In the genomic region with DNA sequence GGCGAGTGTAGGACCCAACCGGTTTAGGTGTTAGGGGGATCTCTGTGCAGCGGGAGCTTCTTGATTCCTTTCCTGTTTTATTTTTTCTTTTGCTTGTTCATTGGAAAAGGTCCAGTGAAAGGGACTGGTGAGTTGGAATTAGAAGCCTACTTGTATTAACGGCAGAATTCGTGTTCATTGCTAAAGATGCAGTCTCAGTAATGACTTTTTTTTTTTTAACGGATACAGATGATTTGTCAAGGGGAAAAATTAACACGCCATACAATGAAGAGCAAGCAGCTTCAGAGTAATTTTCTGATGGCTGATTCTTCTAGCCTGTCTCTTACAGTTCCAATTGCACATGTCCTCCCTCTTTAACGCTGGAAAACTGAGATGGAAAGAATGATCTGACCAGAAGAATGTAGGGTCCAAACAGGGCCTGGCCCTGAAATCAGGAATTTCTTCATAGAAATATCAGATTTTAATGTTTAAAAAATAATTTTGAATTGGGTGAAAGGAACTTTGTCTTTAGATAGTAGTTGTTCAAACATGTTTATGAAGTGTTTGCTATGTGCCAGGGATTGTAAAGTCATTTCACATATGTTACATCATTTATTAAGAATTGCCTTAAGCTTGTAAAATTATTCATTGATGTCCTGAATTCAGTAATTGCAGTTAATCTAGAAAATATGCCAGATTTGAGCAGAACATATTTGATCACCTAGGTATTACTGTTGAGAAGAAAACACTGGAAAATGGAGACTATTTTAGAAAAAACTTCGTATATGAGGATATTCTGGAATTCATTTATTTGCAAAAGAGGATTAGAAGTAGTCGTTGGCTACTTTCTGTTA, we compare ENCODE assay signal across 8 cellular contexts. TPM values are rescaled to one million over a fixed set of nuclear protein-coding genes. Genes with fewer than 3 reads are reported as not detected.
DNase-seq lines count a peak whose midpoint lies in the region; ATAC-seq and TF ChIP-seq lines count a peak whose summit lies in the region.

No MANE protein-coding gene starts in this region.

- H3K9me3 ChIP-seq in SJCRH30 (replicated peaks) = no peaks in the 10 kb centered on the region
- H3K9me3 ChIP-seq in neural cell (ENCODE audit: low read length) = no peaks in the 10 kb centered on the region

- peaks cover 48% of the 10 kb centered on the region for H3K79me2 ChIP-seq in neural cell (replicated peaks; ENCODE audit: insufficient read depth, low read length)

- peaks cover 10% of the 10 kb centered on the region for H4K20me1 ChIP-seq in neural cell (ENCODE audit: insufficient read depth)

- H3K27me3 ChIP-seq in SJCRH30 (no peaks in the 10 kb centered on the region), neural cell (ENCODE audit: insufficient read depth, low read depth, low read length) (no peaks in the 10 kb centered on the region)

- TF ChIP-seq EP300 in neural cell (conservative IDR thresholded peaks at IDR 0.05; ENCODE audit: poor library complexity, severe bottlenecking) = no peak

- peak overlapping the region; percentile 24 for H2AFZ ChIP-seq in neural cell (ENCODE audit: low read depth, low read length)

- no peak for ATAC-seq in HG03025 (IDR thresholded peaks at IDR 0.05; ENCODE audit: low FRiP score, unreplicated experiment)
- ATAC-seq in HG02759 (IDR thresholded peaks at IDR 0.05; ENCODE audit: unreplicated experiment) = no peak
- no peak for ATAC-seq in HG02610 (IDR thresholded peaks at IDR 0.05; ENCODE audit: unreplicated experiment)

- peak overlapping the region; percentile 83 for H3K4me3 ChIP-seq in SJCRH30
- H3K4me3 ChIP-seq in neural cell (ENCODE audit: low read length) = peak overlapping the region; percentile 90

- H3K9ac ChIP-seq in neural cell (ENCODE audit: low read length) = peak overlapping the region; percentile 79

- H3F3A ChIP-seq in neural cell (ENCODE audit: insufficient read depth, low read length, poor library complexity, severe bottlenecking) = no peaks in the 10 kb centered on the region

- no peak for TF ChIP-seq CTCF in neural cell (IDR thresholded peaks at IDR 0.05; ENCODE audit: poor library complexity, severe bottlenecking)

- H3K9me2 ChIP-seq in neural cell (ENCODE audit: insufficient read depth, low read length) = no peaks in the 10 kb centered on the region

- peak; percentile 37 for DNase-seq in SIG-M5 treated with dmso at 0.1 percent for 504 hours (lab: John Stamatoyannopoulos, UW; ENCODE audit: unreplicated experiment)
- no peak for DNase-seq in SIG-M5 (lab: John Stamatoyannopoulos, UW)
- DNase-seq in SJCRH30 = peak in 1 of 2 experiments; percentile 11
- DNase-seq in epithelial cell of prostate (ENCODE audit: low read depth, low spot score) = no peak

- H3K4me2 ChIP-seq in neural cell (ENCODE audit: low read length) = peak overlapping the region; percentile 65

- H3K27ac ChIP-seq in SJCRH30 (peak overlapping the region; percentile 75), epithelial cell of prostate (peak overlapping the region; percentile 99), neural cell (ENCODE audit: low read length) (peak overlapping the region; percentile 68)

- peaks cover 8% of the 10 kb centered on the region for H3K4me1 ChIP-seq in SJCRH30

- no peak for TF ChIP-seq RAD21 in neural cell (conservative IDR thresholded peaks at IDR 0.05)

- peaks cover 5% of the 10 kb centered on the region; the same call in 1 of the 2 replicates for H3K36me3 ChIP-seq in SJCRH30
- no peaks in the 10 kb centered on the region for H3K36me3 ChIP-seq in neural cell (ENCODE audit: insufficient read depth, low read length)

TF ChIP-seq in neural cell, 6 proteins besides CTCF, POLR2A, EP300 and RAD21:
- TF ChIP-seq EZH2 (IDR thresholded peaks at IDR 0.05; ENCODE audit: borderline replicate concordance, insufficient read depth, low read length, poor library complexity, severe bottlenecking) (no peak), REST (IDR thresholded peaks at IDR 0.05; ENCODE audit: borderline replicate concordance) (peak; percentile 59)

RNA-seq across cellular contexts. Expression of gene MAPK6, which starts 1.4 kb away (rescaled TPM):
- 71.2 and 84.2 TPM in 2 replicates for total RNA-seq in SJCRH30 (2014; rRNA removed; shearing (Covaris generic))
- 127 and 140 TPM in 2 replicates for polyA plus RNA-seq in neural cell
- polyA minus RNA-seq in neural cell = 290 and 298 TPM in 2 replicates

RNA-seq across cellular contexts. Expression of gene LEO1, which starts 48.9 kb away (rescaled TPM):
- total RNA-seq in SJCRH30 (2014; rRNA removed; shearing (Covaris generic)) = 61.7 and 65.3 TPM in 2 replicates
- 30.1 and 30.3 TPM in 2 replicates for polyA plus RNA-seq in neural cell
- polyA minus RNA-seq in neural cell = 55.3 and 68.0 TPM in 2 replicates
